Comparison of ENCODE assay signal across 12 cellular contexts in the genomic region with DNA sequence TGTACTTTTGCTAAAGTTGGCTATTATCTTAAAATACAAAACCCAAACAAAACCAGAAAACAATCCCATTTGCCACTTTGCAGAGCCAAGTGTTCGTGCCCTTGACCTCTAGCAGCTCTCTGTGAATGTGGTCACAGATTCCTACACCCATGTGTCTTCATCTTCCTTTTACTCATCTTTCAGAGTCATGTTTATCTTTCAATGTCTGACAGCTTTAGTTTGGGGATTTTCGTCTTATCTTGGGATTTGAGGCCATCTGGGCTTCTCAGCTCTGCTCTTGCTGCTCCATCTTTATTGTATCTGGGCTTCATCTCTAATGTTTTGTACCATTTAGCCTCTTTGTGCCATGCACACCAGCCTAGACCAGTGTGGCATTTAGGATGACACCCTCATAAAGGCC.
"Had no signal": no experiment of that assay in that cellular context is flagged by ENCODE, and none has a peak within 500 bp of the region (broad histone marks: within the 10 kb centered on the region; RNA-seq: fewer than 3 reads in every experiment).

No MANE protein-coding gene starts in this region.

- H3K79me2 ChIP-seq: parathyroid adenoma had no signal

- H2AFZ ChIP-seq: parathyroid adenoma had no signal

- H3K9ac ChIP-seq: parathyroid adenoma had no signal

- DNase-seq: activated CD4-positive, alpha-beta T cell treated with anti-CD3 and anti-CD28 coated beads for 4 hours; activated naive CD4-positive, alpha-beta T cell treated with Interleukin-2 at 50 U/mL for 16 hours; effector CD8-positive, alpha-beta T cell; gastrocnemius medialis; heart right ventricle; kidney; left ventricle myocardium inferior; thyroid gland had no signal

- H3K36me3 ChIP-seq: gastrocnemius medialis, heart right ventricle, left ventricle myocardium inferior, thyroid gland, vagina had no signal

- H3K9me3 ChIP-seq: gastrocnemius medialis, heart right ventricle, left ventricle myocardium inferior, thyroid gland, vagina had no signal

- H3K27me3 ChIP-seq: gastrocnemius medialis, heart right ventricle, thyroid gland, vagina had no signal

- H3K4me3 ChIP-seq: coronary artery, gastrocnemius medialis, heart right ventricle, left ventricle myocardium inferior, skin epidermis, thyroid gland, vagina had no signal

- H3K27ac ChIP-seq: coronary artery, gastrocnemius medialis, heart right ventricle, left ventricle myocardium inferior, parathyroid adenoma, skin epidermis, thyroid gland, vagina had no signal
